7 cellular contexts compared by ENCODE assay signal in genomic region chr13:113490496-113491417, GRCh38. TPM values are rescaled to one million over a fixed set of nuclear protein-coding genes. Genes with fewer than 3 reads are reported as not detected.
DNase-seq lines count a peak whose midpoint lies in the region; ATAC-seq and TF ChIP-seq lines count a peak whose summit lies in the region.

DCUN1D2 (minus strand) TSS chr13:113490711; CDS start chr13:113490669, 42 bp downstream.

- H3K4me3 ChIP-seq in astrocyte of the spinal cord (ENCODE audit: low read depth, low read length): peak within 1 kb of the TSS; percentile 94

- intact Hi-C loops in sciatic nerve (cut with DNase I): no loop called here

- no peak for TF ChIP-seq CTCF in astrocyte of the spinal cord (IDR thresholded peaks at IDR 0.05; ENCODE audit: low read depth, low read length)

- peak; percentile 61 for DNase-seq in NCI-H1417 treated with DMSO at 0.1 percent for 48 hours (lab: John Stamatoyannopoulos, UW)
- DNase-seq in T-helper 22 cell (ENCODE audit: low read depth): peak; percentile 62
- peak; percentile 99 for DNase-seq in astrocyte of the spinal cord (ENCODE audit: low read depth, low spot score)
- peak in 50 of 51 donors; percentile 65 to 97 (median 91) for DNase-seq in hypothalamus (lab: John Stamatoyannopoulos, UW)
- DNase-seq in sciatic nerve (ENCODE audit: low spot score): peak; percentile 96

- in situ Hi-C loops in astrocyte of the spinal cord (cut with HindIII; ENCODE audit: low sequenced_read_pairs): no loop called here

- ATAC-seq in GM18498 (IDR thresholded peaks at IDR 0.05; ENCODE audit: unreplicated experiment) (peak; percentile 89), HG02798 (IDR thresholded peaks at IDR 0.05; ENCODE audit: poor library complexity, unreplicated experiment) (peak; percentile 93), sciatic nerve (peak; percentile 98)

RNA-seq across cellular contexts. Expression of gene DCUN1D2, which starts in this region (rescaled TPM):
- total RNA-seq in sciatic nerve: 28.3 TPM

Comparison
In these comparisons a context has a peak if more than half of its experiments do, and no peak if none do; other contexts are left out.
1. Peak in every context shown above with its lines: DNase-seq, ATAC-seq and H3K4me3 ChIP-seq.